8 cellular contexts compared by ENCODE assay signal in genomic region chr14:105525861-105526780, GRCh38. TPM values are rescaled to one million over a fixed set of nuclear protein-coding genes. Genes with fewer than 3 reads are reported as not detected.
DNase-seq lines count a peak whose midpoint lies in the region; ATAC-seq and TF ChIP-seq lines count a peak whose summit lies in the region.

Gene TMEM121, plus strand, starts transcription at chr14:105526583. Its CDS starts 2,252 bp downstream, at chr14:105528835.

- TF ChIP-seq CTCF in KMS-11 (conservative IDR thresholded peaks at IDR 0.05; ENCODE audit: low read depth, low read length): no peak
- no peak for TF ChIP-seq CTCF in prostate gland (IDR thresholded peaks at IDR 0.05)

- 2% methylated on average over 39 of the region's 89 CpGs for whole genome bisulfite sequencing in prostate gland

- intact Hi-C loops in Right ventricle myocardium superior (cut with DNase I) (loop anchor here (5.0 kb wide), 1 partner anchor 154 kb away; no protein-coding TSS in a partner anchor), prostate gland (cut with DNase I) (no loop called here)

- no peaks in the 10 kb centered on the region for H3K79me2 ChIP-seq in KMS-11 (ENCODE audit: insufficient read depth, low read depth)

- H3K27ac Mint-ChIP-seq in activated naive CD4-positive, alpha-beta T cell treated with anti-CD3 and anti-CD28 coated beads, Interleukin-2, amount 50 U/mL, for 24 hours: peak within 1 kb of the TSS; percentile 30

- H3K27me3 Mint-ChIP-seq in activated naive CD4-positive, alpha-beta T cell treated with anti-CD3 and anti-CD28 coated beads, Interleukin-2, amount 50 U/mL, for 24 hours: peaks cover 4% of the 10 kb centered on the region

- DNase-seq in Right ventricle myocardium superior (no peak), prostate gland (ENCODE audit: low spot score) (no peak), DMS114 treated with DMSO at 0.1 percent for 48 hours (lab: John Stamatoyannopoulos, UW; ENCODE audit: unreplicated experiment) (no peak)

- H3K4me1 Mint-ChIP-seq in activated naive CD4-positive, alpha-beta T cell treated with anti-CD3 and anti-CD28 coated beads, Interleukin-2, amount 50 U/mL, for 24 hours: peaks cover 5% of the 10 kb centered on the region

- ATAC-seq in Right ventricle myocardium superior (ENCODE audit: poor library complexity) (peak; percentile 6), GM18873 (IDR thresholded peaks at IDR 0.05; ENCODE audit: low FRiP score, unreplicated experiment) (no peak), GM18858 (IDR thresholded peaks at IDR 0.05; ENCODE audit: unreplicated experiment) (no peak)

- H3K4me3 ChIP-seq in BLaER1 (peak within 1 kb of the TSS; percentile 84), KMS-11 (IDR thresholded peaks at IDR 0.05; ENCODE audit: insufficient read depth, low read depth, low read length) (no peak within 1 kb of the TSS), prostate gland (peak within 1 kb of the TSS; percentile 46 to 57)

- H3K27ac ChIP-seq in BLaER1: peak within 1 kb of the TSS; percentile 96
- H3K27ac ChIP-seq in KMS-11: no peak within 1 kb of the TSS
- H3K27ac ChIP-seq in prostate gland: peak within 1 kb of the TSS; percentile 1 to 50

- H2AFZ ChIP-seq in KMS-11 (ENCODE audit: low read depth): peak within 1 kb of the TSS; percentile 94

- H3K27me3 ChIP-seq in BLaER1: no peaks in the 10 kb centered on the region
- peaks cover 48% of the 10 kb centered on the region for H3K27me3 ChIP-seq in KMS-11 (ENCODE audit: insufficient read depth, low read depth)
- H3K27me3 ChIP-seq in prostate gland (replicated peaks; ENCODE audit: insufficient read depth): no peaks in the 10 kb centered on the region

- H3K36me3 ChIP-seq in BLaER1 (no peaks in the 10 kb centered on the region), KMS-11 (ENCODE audit: insufficient read depth) (no peaks in the 10 kb centered on the region), prostate gland (no peaks in the 10 kb centered on the region)

- H3K36me3 Mint-ChIP-seq in activated naive CD4-positive, alpha-beta T cell treated with anti-CD3 and anti-CD28 coated beads, Interleukin-2, amount 50 U/mL, for 24 hours: no peaks in the 10 kb centered on the region

- no peak for TF ChIP-seq POLR2A in prostate gland (IDR thresholded peaks at IDR 0.05)

- H3K4me1 ChIP-seq in BLaER1 (peaks cover 34% of the 10 kb centered on the region), KMS-11 (ENCODE audit: low read depth, poor library complexity, severe bottlenecking) (peaks cover 11% of the 10 kb centered on the region), prostate gland (replicated peaks) (peaks cover 22% of the 10 kb centered on the region)

- H3K9ac ChIP-seq in BLaER1: peak within 1 kb of the TSS; percentile 94
- peak within 1 kb of the TSS; percentile 71; the same call in 1 of the 2 replicates for H3K9ac ChIP-seq in KMS-11

- H4K20me1 ChIP-seq in BLaER1: no peaks in the 10 kb centered on the region
- no peaks in the 10 kb centered on the region for H4K20me1 ChIP-seq in KMS-11 (ENCODE audit: insufficient read depth)

- H3K4me3 Mint-ChIP-seq in activated naive CD4-positive, alpha-beta T cell treated with anti-CD3 and anti-CD28 coated beads, Interleukin-2, amount 50 U/mL, for 24 hours: peak within 1 kb of the TSS; percentile 79

- H3K9me3 Mint-ChIP-seq in activated naive CD4-positive, alpha-beta T cell treated with anti-CD3 and anti-CD28 coated beads, Interleukin-2, amount 50 U/mL, for 24 hours: no peaks in the 10 kb centered on the region

- H3K4me2 ChIP-seq in BLaER1 (peak within 1 kb of the TSS; percentile 100), KMS-11 (peak within 1 kb of the TSS; percentile 68)

- no peaks in the 10 kb centered on the region for H3K9me3 ChIP-seq in BLaER1
- H3K9me3 ChIP-seq in prostate gland: no peaks in the 10 kb centered on the region

RNA-seq across cellular contexts. Expression of gene TMEM121, which starts in this region (rescaled TPM):
- total RNA-seq in Right ventricle myocardium superior (3.1 TPM), prostate gland (10 to 100 TPM; 11.1 to 15.7 TPM)
